ENCODE assay signal across 28 cellular contexts in the genomic region with DNA sequence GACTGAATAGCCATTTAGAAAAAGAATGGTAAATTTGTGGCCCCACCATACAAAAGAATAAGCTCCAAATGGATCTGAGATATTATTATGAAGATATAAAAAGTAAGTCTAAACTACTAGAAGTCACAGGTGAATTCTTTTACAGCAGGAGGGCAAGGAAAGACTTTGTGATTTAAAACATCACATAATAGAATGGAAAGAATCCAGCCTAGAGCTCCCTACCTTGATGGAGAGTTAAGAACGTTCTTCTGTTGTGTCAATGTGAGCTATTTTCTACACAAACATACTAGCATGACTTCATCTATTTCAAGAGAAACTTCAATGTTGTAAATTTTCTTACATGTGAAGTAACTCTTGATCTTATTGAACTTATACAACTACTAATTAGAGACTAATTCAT.
DNase-seq lines count a peak whose midpoint lies in the region; ATAC-seq, FAIRE-seq and TF ChIP-seq lines count a peak whose summit lies in the region.
"Had no signal": no experiment of that assay in that cellular context is flagged by ENCODE, and none has a peak within 500 bp of the region (broad histone marks: within the 10 kb centered on the region; RNA-seq: fewer than 3 reads in every experiment).

No MANE protein-coding gene starts in this region.

- H3K79me2 ChIP-seq in H1 (ENCODE audit: control insufficient read depth in 1 of 2, insufficient read depth in 2 of 2, low read length in 2 of 2) = no peaks in the 10 kb centered on the region

- peak; percentile 7 for FAIRE-seq in H1 (lab: Jason Lieb, UNC)
- FAIRE-seq: A204.1, GM12878, GM12892, GM18507 had no signal

- H2BK120ac ChIP-seq in H1 (replicated peaks; ENCODE audit: low read depth, low read length) = no peak overlapping the region

- POLR2A ChIA-PET in H1 (lab: Charles Lee; ENCODE audit: partially characterized antibody) = no interaction called here

- H4K8ac ChIP-seq in H1 (ENCODE audit: extremely low read depth, insufficient read depth, low read length) = no peak overlapping the region

- WGBS in H1 (ENCODE audit: extremely low coverage in 1 of 2, insufficient coverage in 1 of 2, insufficient read length in 1 of 2, insufficient replicate concordance in 2 of 2, low coverage in 1 of 2, low lambda C conversion rate in 2 of 2, missing lambda C conversion rate in 1 of 2), 2 experiments = 30% methylated on average over 1 of the region's 1 CpG; no CpG with 5 or more reads in 1 of the 2 experiments

- H3K36me3 ChIP-seq in H7 (replicated peaks; ENCODE audit: control insufficient read depth, insufficient read depth, low read length) (no peaks in the 10 kb centered on the region), H1 (ENCODE audit: control insufficient read depth in 2 of 4, insufficient read depth in 4 of 4, low read length in 3 of 4) (no peaks in the 10 kb centered on the region), iPS-18a (ENCODE audit: control insufficient read depth, low read depth, low read length) (no peaks in the 10 kb centered on the region)
- H3K36me3 ChIP-seq: BE2C, BLaER1 had no signal

- H3K27me3 ChIP-seq in H7 (ENCODE audit: control insufficient read depth, insufficient read depth, low read length) (no peaks in the 10 kb centered on the region; the same call in 1 of the 2 replicates), H1 (replicated peaks in 1 of 4; ENCODE audit: control insufficient read depth in 3 of 4, extremely low read depth in 1 of 4, insufficient read depth in 3 of 4, low read length in 3 of 4) (no peaks in the 10 kb centered on the region), iPS-18a (ENCODE audit: control insufficient read depth, insufficient read depth, low read length) (no peaks in the 10 kb centered on the region)
- H3K27me3 ChIP-seq: BE2C, BLaER1 had no signal

- no peaks in the 10 kb centered on the region for H3K79me1 ChIP-seq in H1 (ENCODE audit: low read depth, low read length)

- H2BK5ac ChIP-seq in H1 (ENCODE audit: low read depth, low read length) = no peak overlapping the region

- H3K9ac ChIP-seq in H1 (replicated peaks in 1 of 4; ENCODE audit: extremely low read depth in 1 of 4, low read depth in 3 of 4, low read length in 3 of 4) (no peak overlapping the region), iPS-18a (ENCODE audit: low read length) (no peak overlapping the region)
- H3K9ac ChIP-seq: BLaER1 had no signal

- 0 out of 2 replicates have a peak, but pooled peaks cover 2% of the 10 kb centered on the region for H3K23me2 ChIP-seq in H1 (ENCODE audit: low read depth, low read length)

- H4K20me1 ChIP-seq in H1 (replicated peaks in 1 of 2; ENCODE audit: control insufficient read depth in 1 of 2, insufficient read depth in 2 of 2, low read length in 2 of 2) = no peaks in the 10 kb centered on the region
- H4K20me1 ChIP-seq: BLaER1 had no signal

- no peak overlapping the region for H2BK20ac ChIP-seq in H1 (ENCODE audit: low read length)

- no peak overlapping the region for H2AK5ac ChIP-seq in H1 (ENCODE audit: low read depth, low read length)

- peaks cover 0 to 3% (median 2%) of the 10 kb centered on the region in 4 experiments; a peak in 3 of 7 replicates for H3K4me1 ChIP-seq in H1 (replicated peaks in 1 of 4; ENCODE audit: control insufficient read depth in 3 of 4, insufficient read depth in 4 of 4, low read length in 3 of 4)
- peaks cover 13% of the 10 kb centered on the region for H3K4me1 ChIP-seq in iPS-18a (ENCODE audit: control insufficient read depth, low read depth, low read length)
- H3K4me1 ChIP-seq: BE2C, BLaER1 had no signal

- DNase-seq in H7 = peak; percentile 5
- no peak for DNase-seq in H1 (ENCODE audit: low read depth in 1 of 2, low spot score in 2 of 2)
- DNase-seq in iPS-NIHi11 (ENCODE audit: low spot score) = peak; percentile 6
- DNase-seq in effector CD4-positive, alpha-beta T cell = no peak
- no peak for DNase-seq in NCI-H1436 treated with DMSO at 0.1 percent for 48 hours (lab: John Stamatoyannopoulos, UW)
- DNase-seq in omental fat pad (ENCODE audit: low spot score) = no peak
- DNase-seq: 8988T; ACHN; BE2C; C1 segment of cervical spinal cord; CD4-positive, alpha-beta memory T cell; CD4-positive, CD25-positive, alpha-beta regulatory T cell; CD8-positive, alpha-beta memory T cell; COR-L47; DMS 273 treated with DMSO at 0.1 percent for 48 hours; DMS153; DMS53; DMS79; DND-41; EL; GDM1 had no signal

- H3K4me3 ChIP-seq in H7 (ENCODE audit: insufficient read depth, low read depth, low read length) (no peak overlapping the region), H1 (ENCODE audit: extremely low read depth in 1 of 4, insufficient read depth in 2 of 4, low read depth in 3 of 4, low read length in 4 of 4) (no peak overlapping the region; a peak in 1 of 8 replicates), iPS-18a (ENCODE audit: low read length) (peak overlapping the region; percentile 17)
- H3K4me3 ChIP-seq: BLaER1, GM12878 had no signal

- no peak for TF ChIP-seq POLR2A in H1 (IDR thresholded peaks at IDR 0.05; ENCODE audit: control extremely low read depth in 1 of 2, low read depth in 2 of 2, low read length in 2 of 2)

- no peak overlapping the region for H2BK12ac ChIP-seq in H1 (ENCODE audit: low read depth, low read length)

- H3K27ac ChIP-seq in H1 (ENCODE audit: low read depth, low read length) = no peak overlapping the region
- no peak overlapping the region for H3K27ac ChIP-seq in iPS-18a (ENCODE audit: low read length)
- H3K27ac ChIP-seq: BLaER1 had no signal

- H2BK15ac ChIP-seq in H1 (ENCODE audit: low read length) = no peak overlapping the region

- H3K4me2 ChIP-seq in H1 (ENCODE audit: insufficient read depth in 1 of 2, low read depth in 2 of 2, low read length in 2 of 2) = no peak overlapping the region
- H3K4me2 ChIP-seq: BLaER1 had no signal

- H3K9me3 ChIP-seq in H1 (ENCODE audit: insufficient read depth in 2 of 2, low read depth in 1 of 2, low read length in 1 of 2) (no peaks in the 10 kb centered on the region), iPS-18a (ENCODE audit: control insufficient read depth, low read depth, low read length) (no peaks in the 10 kb centered on the region)
- H3K9me3 ChIP-seq: BE2C, BLaER1 had no signal

- CTCF ChIA-PET in H1 (lab: Charles Lee; ENCODE audit: partially characterized antibody) = no interaction called here

- no peak overlapping the region for H3K4ac ChIP-seq in H1 (replicated peaks; ENCODE audit: insufficient read length, low read depth, low read length)

- no peak overlapping the region for H3K18ac ChIP-seq in H1 (ENCODE audit: extremely low read depth, low read length)

- TF ChIP-seq RAD21 in H1 (IDR thresholded peaks at IDR 0.05 in 1 of 2, conservative IDR thresholded peaks at IDR 0.05 in 1 of 2; ENCODE audit: low read depth in 2 of 2, low read length in 2 of 2) = no peak

- TF ChIP-seq CTCF in H1 (IDR thresholded peaks at IDR 0.05; ENCODE audit: control extremely low read depth in 1 of 3, insufficient read depth in 1 of 3, low read depth in 1 of 3, low read length in 3 of 3) = no peak
- no peak for TF ChIP-seq CTCF in omental fat pad (IDR thresholded peaks at IDR 0.05)

- no peak for TF ChIP-seq EP300 in H1 (IDR thresholded peaks at IDR 0.05; ENCODE audit: borderline replicate concordance in 1 of 2, low read depth in 2 of 2, low read length in 2 of 2)

- H3K23ac ChIP-seq in H1 (ENCODE audit: insufficient read length) = no peak overlapping the region

- H2AFZ ChIP-seq in H1 (ENCODE audit: low read length) = no peak overlapping the region

- ATAC-seq in omental fat pad (ENCODE audit: low FRiP score) = no peak
- ATAC-seq in GM21737 (IDR thresholded peaks at IDR 0.05; ENCODE audit: unreplicated experiment) = no peak
- ATAC-seq: GM12878 had no signal

- no peak overlapping the region for H3K56ac ChIP-seq in H1 (replicated peaks; ENCODE audit: insufficient read length, low read depth, low read length)

- H3K14ac ChIP-seq in H1 (ENCODE audit: insufficient read length) = no peak overlapping the region

- no peak overlapping the region for H4K5ac ChIP-seq in H1 (ENCODE audit: insufficient read length, low read depth, low read length)

- no peak overlapping the region for H4K91ac ChIP-seq in H1 (replicated peaks; ENCODE audit: insufficient read length, low read length)

TF ChIP-seq in H1, 55 proteins besides CTCF, POLR2A, EP300 and RAD21:
- TF ChIP-seq TEAD4 (IDR thresholded peaks at IDR 0.05; ENCODE audit: low read depth, low read length) (peak; percentile 8; the same call in 1 of the 2 replicates), ZNF274 (IDR thresholded peaks at IDR 0.05; ENCODE audit: borderline replicate concordance, extremely low read depth, low read length) (no peak)

Comparison
In these comparisons a context has a peak if more than half of its experiments do, and no peak if none do; other contexts are left out.
1. DNase-seq: peak in H7 (single experiment) and iPS-NIHi11 (single experiment); none in H1 (0 of 2), effector CD4-positive, alpha-beta T cell (single experiment), NCI-H1436 treated with DMSO at 0.1 percent for 48 hours (single experiment) and omental fat pad (single experiment).